In the genomic region with DNA sequence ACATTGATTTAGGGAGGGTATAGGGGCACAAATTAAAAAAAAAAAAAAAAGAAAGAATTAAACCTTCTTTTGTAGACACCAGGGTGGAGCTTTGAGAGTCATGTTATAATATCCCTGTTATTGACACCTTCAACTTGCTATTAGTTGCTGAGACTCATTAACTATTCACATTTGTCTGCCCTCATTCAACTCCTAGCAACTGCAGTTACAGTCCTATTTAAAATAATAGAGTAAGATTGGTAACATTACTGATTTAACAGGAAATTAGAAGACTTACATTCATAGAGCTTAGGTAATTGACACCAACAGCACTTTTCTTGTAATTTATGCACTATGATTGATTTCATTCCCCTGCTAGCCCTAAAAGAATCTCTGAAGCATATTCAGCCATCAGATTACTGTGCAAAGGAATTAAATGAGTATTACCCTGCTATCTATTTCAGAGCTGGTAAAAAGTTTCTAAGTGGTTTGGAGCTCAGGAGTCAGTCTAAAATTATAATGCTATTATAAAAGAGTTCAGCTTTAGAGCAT, we compare ENCODE assay signal across 8 cellular contexts.
A peak's percentile ranks its signal among the peaks of the same experiment; 100 is the strongest.
DNase-seq lines count a peak whose midpoint lies in the region; ATAC-seq and TF ChIP-seq lines count a peak whose summit lies in the region.

No MANE protein-coding gene starts in this region.

- ATAC-seq in CD4-positive, alpha-beta T cell (ENCODE audit: poor library complexity): no peak

- no peaks in the 10 kb centered on the region for H3K27me3 ChIP-seq in CD4-positive, alpha-beta T cell (ENCODE audit: control insufficient read depth, insufficient read depth, low read length)
- no peaks in the 10 kb centered on the region for H3K27me3 ChIP-seq in muscle layer of duodenum (ENCODE audit: low read depth, low read length)
- no peaks in the 10 kb centered on the region for H3K27me3 ChIP-seq in ovary

- H3K27ac ChIP-seq in CD4-positive, alpha-beta T cell (ENCODE audit: low read depth, low read length): no peak overlapping the region
- H3K27ac ChIP-seq in HEK293 (ENCODE audit: extremely low read depth, low read depth, low read length) (no peak overlapping the region), muscle layer of duodenum (ENCODE audit: low read length) (peak overlapping the region; percentile 83), ovary (peak overlapping the region in 1 of 2 donors; percentile 43)

- H3K36me3 Mint-ChIP-seq in CD4-positive, alpha-beta T cell (ENCODE audit: low read depth): no peaks in the 10 kb centered on the region
- no peaks in the 10 kb centered on the region for H3K36me3 Mint-ChIP-seq in activated CD4-positive, alpha-beta memory T cell treated with anti-CD3 and anti-CD28 coated beads, Interleukin-2, amount 10 ng/mL, durations not matched to agents 7 days and 5 days (ENCODE audit: low read depth)

- H3K4me3 Mint-ChIP-seq in CD4-positive, alpha-beta T cell: no peak overlapping the region
- no peak overlapping the region for H3K4me3 Mint-ChIP-seq in activated CD4-positive, alpha-beta memory T cell treated with anti-CD3 and anti-CD28 coated beads, Interleukin-2, amount 10 ng/mL, durations not matched to agents 7 days and 5 days

- TF ChIP-seq CTCF in CD4-positive, alpha-beta T cell (IDR thresholded peaks at IDR 0.05): no peak
- TF ChIP-seq CTCF in HEK293 (tag by site-specific recombination; IDR thresholded peaks at IDR 0.05) (no peak), ovary (IDR thresholded peaks at IDR 0.05) (no peak)

- no peak for TF ChIP-seq EP300 in ovary (IDR thresholded peaks at IDR 0.05)

- H3K27ac Mint-ChIP-seq in CD4-positive, alpha-beta T cell: peak overlapping the region; percentile 49
- peak overlapping the region; percentile 87 for H3K27ac Mint-ChIP-seq in activated CD4-positive, alpha-beta memory T cell treated with anti-CD3 and anti-CD28 coated beads, Interleukin-2, amount 10 ng/mL, durations not matched to agents 7 days and 5 days

- TF ChIP-seq POLR2A in ovary (IDR thresholded peaks at IDR 0.05): no peak

- CTCF ChIA-PET in CD4-positive, alpha-beta T cell (lab: Charles Lee): interaction anchor here (0.9 kb wide), 1 partner anchor 295 kb away, joined by 3 read pairs; no protein-coding TSS in a partner anchor
- CTCF ChIA-PET in HEK293 (lab: Yijun Ruan, JAX): no interaction called here
- CTCF ChIA-PET in activated CD4-positive, alpha-beta memory T cell treated with anti-CD3 and anti-CD28 coated beads, Interleukin-2, amount 10 ng/mL, durations not matched to agents 7 days and 5 days (lab: Charles Lee): interaction anchor here (0.7 to 1.0 kb wide), 3 partner anchors 12 to 295 kb away, joined by 3 to 4 read pairs (median 3); no protein-coding TSS in a partner anchor

- H3K4me3 ChIP-seq in HEK293 (ENCODE audit: low read depth, low read length) (no peak overlapping the region), muscle layer of duodenum (ENCODE audit: low read depth in 1 of 2, low read length in 2 of 2) (no peak overlapping the region), ovary (no peak overlapping the region)

- peaks cover 17% of the 10 kb centered on the region for H3K4me1 Mint-ChIP-seq in CD4-positive, alpha-beta T cell (ENCODE audit: low read depth)
- peaks cover 23% of the 10 kb centered on the region for H3K4me1 Mint-ChIP-seq in activated CD4-positive, alpha-beta memory T cell treated with anti-CD3 and anti-CD28 coated beads, Interleukin-2, amount 10 ng/mL, durations not matched to agents 7 days and 5 days

- intact Hi-C loops in CD4-positive, alpha-beta T cell (cut with DNase I, micrococcal nuclease): no loop called here
- intact Hi-C loops in ovary (cut with DNase I): no loop called here

- no peak for DNase-seq in CD4-positive, alpha-beta T cell
- DNase-seq in activated CD4-positive, alpha-beta memory T cell treated with anti-CD3 and anti-CD28 coated beads, Interleukin-2, amount 10 ng/mL, durations not matched to agents 7 days and 5 days: no peak
- DNase-seq in ovary (no peak), GOT3 (lab: John Stamatoyannopoulos, UW) (no peak), H4 (ENCODE audit: low spot score) (no peak), COR-L47 (lab: John Stamatoyannopoulos, UW) (no peak)

- H3K36me3 ChIP-seq in HEK293 (ENCODE audit: control insufficient read depth in 2 of 2, insufficient read depth in 1 of 2, low read length in 2 of 2) (no peaks in the 10 kb centered on the region), muscle layer of duodenum (ENCODE audit: control insufficient read depth in 1 of 2, insufficient read depth in 2 of 2, low read length in 2 of 2) (no peaks in the 10 kb centered on the region), ovary (no peaks in the 10 kb centered on the region)

- H3K4me1 ChIP-seq in HEK293 (ENCODE audit: control insufficient read depth, insufficient read depth, low read length) (no peaks in the 10 kb centered on the region), muscle layer of duodenum (ENCODE audit: control insufficient read depth in 1 of 2, insufficient read depth in 2 of 2, low read length in 2 of 2) (peaks cover 8 to 18% of the 10 kb centered on the region in 2 donors), ovary (ENCODE audit: insufficient read depth) (peaks cover 2% of the 10 kb centered on the region)

- no peaks in the 10 kb centered on the region for H3K9me3 ChIP-seq in CD4-positive, alpha-beta T cell (ENCODE audit: control insufficient read depth, low read length)
- no peaks in the 10 kb centered on the region for H3K9me3 ChIP-seq in HEK293 (ENCODE audit: control insufficient read depth, insufficient read depth, low read depth, low read length)
- no peaks in the 10 kb centered on the region for H3K9me3 ChIP-seq in muscle layer of duodenum (ENCODE audit: control insufficient read depth in 1 of 2, low read length in 2 of 2)
- no peaks in the 10 kb centered on the region for H3K9me3 ChIP-seq in ovary

- POLR2A ChIA-PET in CD4-positive, alpha-beta T cell (lab: Charles Lee): interaction anchor here (0.9 to 1.8 kb wide), 3 partner anchors 12 to 145 kb away, joined by 4 to 9 read pairs (median 5); no protein-coding TSS in a partner anchor
- POLR2A ChIA-PET in HEK293 (lab: Yijun Ruan, JAX): no interaction called here
- POLR2A ChIA-PET in activated CD4-positive, alpha-beta memory T cell treated with anti-CD3 and anti-CD28 coated beads, Interleukin-2, amount 10 ng/mL, durations not matched to agents 7 days and 5 days (lab: Charles Lee): interaction anchor here (1.0 to 1.6 kb wide), 6 partner anchors 8 to 432 kb away, joined by 3 to 36 read pairs (median 4); partner anchors contain the start of gene TBL1XR1

- H3K9me3 Mint-ChIP-seq in CD4-positive, alpha-beta T cell: no peaks in the 10 kb centered on the region
- H3K9me3 Mint-ChIP-seq in activated CD4-positive, alpha-beta memory T cell treated with anti-CD3 and anti-CD28 coated beads, Interleukin-2, amount 10 ng/mL, durations not matched to agents 7 days and 5 days: no peaks in the 10 kb centered on the region

- H3K27me3 Mint-ChIP-seq in CD4-positive, alpha-beta T cell: no peaks in the 10 kb centered on the region
- H3K27me3 Mint-ChIP-seq in activated CD4-positive, alpha-beta memory T cell treated with anti-CD3 and anti-CD28 coated beads, Interleukin-2, amount 10 ng/mL, durations not matched to agents 7 days and 5 days: peaks cover 3% of the 10 kb centered on the region

TF ChIP-seq in HEK293, 187 proteins besides CTCF, POLR2A, EP300 and RAD21:
- TF ChIP-seq ZNF518A (tag by site-specific recombination; conservative IDR thresholded peaks at IDR 0.05; ENCODE audit: low read depth): 0 out of 2 replicates have a peak, but pooled peaks have one; percentile 8
- no peak for TF ChIP-seq ZNF561 (tag by site-specific recombination; IDR thresholded peaks at IDR 0.05; ENCODE audit: borderline replicate concordance)
- 0 out of 2 replicates have a peak, but pooled peaks have one; percentile 1 for TF ChIP-seq ZNF223 (tag by site-specific recombination; IDR thresholded peaks at IDR 0.05)
